In genomic region chr1:41343790-41344679, GRCh38 we compare ENCODE assay signal across 12 cellular contexts. TPM values are rescaled to one million over a fixed set of nuclear protein-coding genes. Genes with fewer than 3 reads are reported as not detected.
DNase-seq lines count a peak whose midpoint lies in the region; ATAC-seq and TF ChIP-seq lines count a peak whose summit lies in the region.
"Had no signal": no experiment of that assay in that cellular context is flagged by ENCODE, and none has a peak within 500 bp of the region (broad histone marks: within the 10 kb centered on the region; RNA-seq: fewer than 3 reads in every experiment).

No MANE protein-coding gene starts in this region.

- WGBS in thyroid gland, 2 donors, result 83 to 89% methylated on average over 17 of the region's 17 CpGs
- 76 to 87% (median 87%) methylated on average over 17 of the region's 17 CpGs for WGBS in stomach, 5 donors

- no peak for TF ChIP-seq CTCF in RWPE2 (IDR thresholded peaks at IDR 0.05; ENCODE audit: poor library complexity, severe bottlenecking)
- no peak for TF ChIP-seq CTCF in epithelial cell of esophagus (IDR thresholded peaks at IDR 0.05; ENCODE audit: insufficient read depth, low read depth, low read length, missing control alignments)
- no peak for TF ChIP-seq CTCF in thyroid gland (IDR thresholded peaks at IDR 0.05)
- no peak for TF ChIP-seq CTCF in stomach (IDR thresholded peaks at IDR 0.05)

- H3K36me3 ChIP-seq in RWPE2 (ENCODE audit: low read depth), result no peaks in the 10 kb centered on the region
- H3K36me3 ChIP-seq in thyroid gland, result no peaks in the 10 kb centered on the region
- H3K36me3 ChIP-seq in stomach, result no peaks in the 10 kb centered on the region

- peak; percentile 40; the same call in 1 of the 3 replicates for ATAC-seq in RWPE2 (ENCODE audit: low read depth)
- ATAC-seq in HG03439 (IDR thresholded peaks at IDR 0.05; ENCODE audit: unreplicated experiment), result no peak

- intact Hi-C loops in thyroid gland (cut with DNase I) (no loop called here), stomach (cut with DNase I; ENCODE audit: low total_unique reads) (no loop called here)

- no peaks in the 10 kb centered on the region for H3K27me3 ChIP-seq in RWPE2 (ENCODE audit: insufficient read depth, poor library complexity, severe bottlenecking)
- no peaks in the 10 kb centered on the region for H3K27me3 ChIP-seq in thyroid gland
- no peaks in the 10 kb centered on the region for H3K27me3 ChIP-seq in stomach

- no peak for TF ChIP-seq EP300 in stomach (IDR thresholded peaks at IDR 0.05)

- DNase-seq in stimulated activated CD4-positive, alpha-beta T cell treated with anti-CD3 and anti-CD28 coated beads, Interleukin-1b, Interleukin-23, amount 100 ng/mL, for 48 hours, result peak; percentile 37
- DNase-seq in stimulated activated CD4-positive, alpha-beta T cell treated with anti-CD3 and anti-CD28 coated beads, Interleukin-2, amount 100 ng/mL, for 48 hours, result no peak
- no peak for DNase-seq in RWPE2 (ENCODE audit: low spot score)
- peak; percentile 39 for DNase-seq in epithelial cell of esophagus (ENCODE audit: low read depth)
- DNase-seq in thyroid gland, result no peak
- DNase-seq in NCI-H1930 (lab: John Stamatoyannopoulos, UW), result no peak
- no peak for DNase-seq in stomach
- DNase-seq: activated CD4-positive, alpha-beta T cell treated with anti-CD3 and anti-CD28 coated beads, Interleukin-2, amount 50 U/mL, for 4 hours; mesendoderm had no signal

- H3K4me3 ChIP-seq in RWPE2 (ENCODE audit: severe bottlenecking), result no peak overlapping the region
- H3K4me3 ChIP-seq in epithelial cell of esophagus (ENCODE audit: low read length), result no peak overlapping the region
- H3K4me3 ChIP-seq in thyroid gland (replicated peaks in 1 of 3), result no peak overlapping the region
- no peak overlapping the region for H3K4me3 ChIP-seq in stomach
- H3K4me3 ChIP-seq: PC-9 had no signal

- peaks cover 3% of the 10 kb centered on the region for H3K4me1 ChIP-seq in RWPE2 (ENCODE audit: insufficient read depth, poor library complexity, severe bottlenecking)
- no peaks in the 10 kb centered on the region for H3K4me1 ChIP-seq in thyroid gland
- peaks cover 0 to 16% (median 16%) of the 10 kb centered on the region in 4 donors for H3K4me1 ChIP-seq in stomach

- TF ChIP-seq POLR2A in thyroid gland (IDR thresholded peaks at IDR 0.05), result no peak
- no peak for TF ChIP-seq POLR2A in stomach (IDR thresholded peaks at IDR 0.05)

- no peak overlapping the region for H3K27ac ChIP-seq in RWPE2 (ENCODE audit: poor library complexity, severe bottlenecking)
- H3K27ac ChIP-seq in thyroid gland, result no peak overlapping the region
- no peak overlapping the region for H3K27ac ChIP-seq in stomach
- H3K27ac ChIP-seq: PC-9 had no signal

- H3K9me3 ChIP-seq in RWPE2 (ENCODE audit: severe bottlenecking), result peaks cover 2% of the 10 kb centered on the region
- H3K9me3 ChIP-seq in thyroid gland, result no peaks in the 10 kb centered on the region
- H3K9me3 ChIP-seq in stomach, result peaks cover 0 to 7% (median 4%) of the 10 kb centered on the region in 4 donors

RNA-seq across cellular contexts. Expression of gene FOXO6, which starts 17.2 kb away (rescaled TPM):
- total RNA-seq in thyroid gland (1 to 10 TPM; 1.1 to 4.2 (median 2.6) TPM), stomach (1 to 10 TPM in 1 of 5 donors, under 1 TPM in 1, not detected in 3; under 0.01 to 1.1 TPM)
- under 1 TPM in 2 of 3 donors, not detected in 1; 0.37 to 0.83 TPM for polyA plus RNA-seq in stomach
- total RNA-seq: T-helper 2 cell treated with Interferon-gamma antibody and Interleukin-4, amounts not matched to agents 100 ng/mL and 5 ng/mL, for 36 hours had no signal

Comparison
In these comparisons a context has a peak if more than half of its experiments do, and no peak if none do; other contexts are left out.
1. DNase-seq: peak in stimulated activated CD4-positive, alpha-beta T cell treated with anti-CD3 and anti-CD28 coated beads, Interleukin-1b, Interleukin-23, amount 100 ng/mL, for 48 hours (single experiment) and epithelial cell of esophagus (single experiment); none in stimulated activated CD4-positive, alpha-beta T cell treated with anti-CD3 and anti-CD28 coated beads, Interleukin-2, amount 100 ng/mL, for 48 hours (0 of 2), RWPE2 (single experiment), thyroid gland (0 of 2), NCI-H1930 (0 of 2) and stomach (single experiment).